In the genomic region with DNA sequence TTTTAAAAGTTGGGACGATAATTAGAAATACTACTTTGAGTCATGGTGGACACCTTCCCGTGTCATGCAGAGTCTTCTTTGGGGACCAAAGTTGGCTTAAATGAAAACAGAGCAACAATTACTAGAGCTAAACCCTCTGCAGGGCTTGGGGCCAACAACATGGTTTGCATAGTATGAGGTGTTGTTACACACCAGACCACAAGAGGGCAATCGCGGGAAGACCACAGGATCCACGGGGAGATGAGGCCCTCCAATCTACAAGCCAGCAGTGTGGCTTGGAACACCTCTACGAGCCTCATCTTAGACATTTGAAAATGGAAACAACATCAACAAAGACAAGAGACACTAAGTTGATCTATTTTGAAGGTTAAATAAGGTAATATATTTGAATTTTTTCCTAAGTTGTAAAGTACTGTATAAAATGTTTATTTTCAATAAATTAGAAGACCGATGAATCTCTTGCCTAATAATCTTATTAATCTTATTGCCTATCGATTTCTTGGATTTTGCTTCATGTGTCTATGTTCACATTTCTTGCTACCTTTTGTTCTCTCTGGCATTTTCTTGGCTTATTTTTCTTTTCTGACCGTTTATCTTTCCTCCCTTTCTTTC, we compare ENCODE assay signal across 1 cellular context.
A peak's percentile ranks its signal among the peaks of the same experiment; 100 is the strongest.
TF ChIP-seq lines count a peak whose summit lies in the region.

No MANE protein-coding gene starts in this region.

TF ChIP-seq in GM12891, 5 proteins besides CTCF, POLR2A, EP300 and RAD21:
- TF ChIP-seq TAF1 (IDR thresholded peaks at IDR 0.05; ENCODE audit: low read depth, low read length), result no peak
- TF ChIP-seq POU2F2 (IDR thresholded peaks at IDR 0.05; ENCODE audit: low read depth, low read length), result peak; percentile 39; the same call in 1 of the 2 replicates
